14 cellular contexts compared by ENCODE assay signal in the genomic region with DNA sequence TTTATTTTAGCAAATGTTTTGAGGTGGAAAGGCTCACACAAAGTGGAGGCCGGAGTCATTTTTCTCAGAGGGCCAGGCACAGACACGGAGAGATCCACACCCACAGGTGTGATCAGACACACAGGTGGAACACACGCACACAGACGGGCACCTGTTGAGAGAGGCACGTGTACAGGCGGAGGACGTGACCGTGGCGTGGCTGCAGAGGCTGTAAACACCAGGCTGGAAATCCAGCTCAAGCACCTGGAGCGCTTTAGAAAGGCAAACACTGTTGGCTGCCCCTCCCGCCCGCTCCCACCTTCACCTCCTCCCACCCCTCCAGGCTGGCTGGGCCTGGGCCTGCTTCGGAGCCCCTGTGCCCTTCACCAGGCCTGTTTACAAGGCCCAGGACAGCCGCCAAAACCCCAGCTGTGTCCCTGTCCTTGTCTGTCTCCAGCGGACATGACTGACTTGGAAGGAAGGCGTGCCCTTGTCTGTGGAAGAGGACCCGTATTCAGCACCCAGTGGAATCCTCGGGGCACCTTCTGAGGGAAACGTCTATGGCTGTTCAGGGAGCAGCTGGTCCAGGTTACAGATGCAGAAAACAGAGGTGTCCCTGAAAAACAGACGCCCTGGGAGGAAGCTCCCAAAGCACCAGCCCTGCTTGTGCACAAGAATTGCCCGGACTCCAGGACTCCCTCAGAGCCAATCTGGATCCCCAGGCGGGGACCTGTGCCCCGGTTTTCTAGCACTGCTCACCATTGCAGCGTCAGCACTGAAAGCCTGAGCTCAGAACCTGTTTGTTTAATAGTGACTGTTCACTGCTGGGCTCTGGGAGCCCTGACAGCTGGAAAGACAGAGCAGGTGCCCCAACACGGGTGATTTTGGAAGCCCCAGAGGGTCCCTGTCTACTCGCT.
DNase-seq lines count a peak whose midpoint lies in the region; ATAC-seq and TF ChIP-seq lines count a peak whose summit lies in the region.
"Had no signal": no experiment of that assay in that cellular context is flagged by ENCODE, and none has a peak within 500 bp of the region (broad histone marks: within the 10 kb centered on the region; RNA-seq: fewer than 3 reads in every experiment).

No MANE protein-coding gene starts in this region.

- no peak for TF ChIP-seq POLR2A in heart left ventricle (IDR thresholded peaks at IDR 0.05)

- ATAC-seq in heart left ventricle (no peak), Right ventricle myocardium superior (ENCODE audit: poor library complexity) (no peak), aorta (ENCODE audit: low FRiP score) (no peak), GM19351 (IDR thresholded peaks at IDR 0.05; ENCODE audit: unreplicated experiment) (no peak)

- H3K27ac ChIP-seq in heart left ventricle: peak overlapping the region; percentile 85 to 98 (median 91)
- H3K27ac ChIP-seq in endodermal cell (ENCODE audit: low read depth, low read length): peak overlapping the region; percentile 50
- H3K27ac ChIP-seq in aorta (ENCODE audit: low read depth in 1 of 2, low read length in 2 of 2): peak overlapping the region; percentile 94 to 99
- H3K27ac ChIP-seq: KMS-11, SK-N-MC had no signal

- intact Hi-C loops in heart left ventricle (cut with DNase I) (loop anchor here in 8 of 10 donors (2.0 to 10.0 kb wide), 7 partner anchors 44 to 62 kb away; no protein-coding TSS in a partner anchor), Right ventricle myocardium superior (cut with DNase I) (no loop called here), aorta (cut with DNase I) (loop anchor here in 1 of 2 donors (5.0 kb wide), 1 partner anchor 49 kb away; no protein-coding TSS in a partner anchor)

- no peak overlapping the region for H3K9ac ChIP-seq in endodermal cell (ENCODE audit: extremely low read depth, low read length, poor library complexity, severe bottlenecking)
- H3K9ac ChIP-seq: KMS-11 had no signal

- DNase-seq in heart left ventricle: peak in 1 of 5 donors; percentile 63
- no peak for DNase-seq in Right ventricle myocardium superior
- DNase-seq in endodermal cell: peak; percentile 73
- DNase-seq in nephron progenitor cell: no peak
- peak; percentile 42 to 65 for DNase-seq in aorta
- no peak for DNase-seq in activated CD4-positive, alpha-beta T cell treated with anti-CD3 and anti-CD28 coated beads for 4 hours
- no peak for DNase-seq in NOMO-1 (lab: John Stamatoyannopoulos, UW; ENCODE audit: unreplicated experiment in 2 of 2)
- DNase-seq: activated CD8-positive, alpha-beta memory T cell treated with anti-CD3 and anti-CD28 coated beads, Interleukin-2, amount 50 U/mL, for 48 hours; BE2C had no signal

- H3K9me3 ChIP-seq in heart left ventricle (no peaks in the 10 kb centered on the region), endodermal cell (ENCODE audit: control insufficient read depth, low read length) (no peaks in the 10 kb centered on the region), aorta (ENCODE audit: control insufficient read depth, low read length) (no peaks in the 10 kb centered on the region)
- H3K9me3 ChIP-seq: BE2C had no signal

- H3K36me3 Mint-ChIP-seq in endodermal cell (ENCODE audit: low read depth) (no peaks in the 10 kb centered on the region), nephron progenitor cell (ENCODE audit: low read depth) (no peaks in the 10 kb centered on the region)

- H3K27ac Mint-ChIP-seq in endodermal cell (peak overlapping the region; percentile 98), nephron progenitor cell (peak overlapping the region; percentile 98)
- H3K27ac Mint-ChIP-seq: dendritic cell treated with granulocyte-macrophage colony-stimulating factor and Interleukin-4, amounts not matched to agents 40 ng/mL and 50 ng/mL, for 4 days; memory B cell had no signal

- TF ChIP-seq CTCF in heart left ventricle (IDR thresholded peaks at IDR 0.05) (no peak), endodermal cell (conservative IDR thresholded peaks at IDR 0.05) (no peak), nephron progenitor cell (IDR thresholded peaks at IDR 0.05) (no peak)

- H3K4me3 Mint-ChIP-seq in endodermal cell (peak overlapping the region; percentile 38), nephron progenitor cell (peak overlapping the region; percentile 47)
- H3K4me3 Mint-ChIP-seq: dendritic cell treated with granulocyte-macrophage colony-stimulating factor and Interleukin-4, amounts not matched to agents 40 ng/mL and 50 ng/mL, for 4 days; memory B cell had no signal

- H3K4me1 ChIP-seq in heart left ventricle: peaks cover 35 to 100% (median 90%) of the 10 kb centered on the region in 12 donors
- peaks cover 71% of the 10 kb centered on the region for H3K4me1 ChIP-seq in endodermal cell (ENCODE audit: control insufficient read depth, insufficient read depth, low read length)
- peaks cover 4 to 5% of the 10 kb centered on the region in 2 donors for H3K4me1 ChIP-seq in aorta (ENCODE audit: control insufficient read depth in 1 of 2, insufficient read depth in 2 of 2, low read length in 2 of 2)

- H3K27me3 Mint-ChIP-seq in endodermal cell (ENCODE audit: insufficient read depth) (no peaks in the 10 kb centered on the region), nephron progenitor cell (ENCODE audit: low read depth, poor library complexity) (no peaks in the 10 kb centered on the region)

- 59 to 71% (median 63%) methylated on average over 17 to 26 of the region's 26 CpGs for whole genome bisulfite sequencing in heart left ventricle, 4 donors
- 82 to 93% methylated on average over 21 to 26 of the region's 26 CpGs for WGBS in endodermal cell (ENCODE audit: insufficient coverage in 1 of 2, insufficient read length in 1 of 2), 2 experiments
- WGBS in aorta, 2 donors: 33 to 40% methylated on average over 24 to 26 of the region's 26 CpGs

- no peak overlapping the region for H3K4me3 ChIP-seq in heart left ventricle
- peak overlapping the region; percentile 56 for H3K4me3 ChIP-seq in endodermal cell (ENCODE audit: low read length)
- no peak overlapping the region for H3K4me3 ChIP-seq in aorta (ENCODE audit: low read length in 2 of 2)
- H3K4me3 ChIP-seq: SK-N-MC had no signal

- H3K9me3 Mint-ChIP-seq in endodermal cell (no peaks in the 10 kb centered on the region), nephron progenitor cell (no peaks in the 10 kb centered on the region)
- H3K9me3 Mint-ChIP-seq: dendritic cell treated with granulocyte-macrophage colony-stimulating factor and Interleukin-4, amounts not matched to agents 40 ng/mL and 50 ng/mL, for 4 days; memory B cell had no signal

- H3K36me3 ChIP-seq in heart left ventricle (no peaks in the 10 kb centered on the region), endodermal cell (ENCODE audit: control insufficient read depth, insufficient read depth, low read length) (no peaks in the 10 kb centered on the region), aorta (ENCODE audit: control insufficient read depth in 1 of 2, insufficient read depth in 2 of 2, low read length in 1 of 2) (no peaks in the 10 kb centered on the region)
- H3K36me3 ChIP-seq: BE2C had no signal

- H3K27me3 ChIP-seq in heart left ventricle (no peaks in the 10 kb centered on the region), endodermal cell (ENCODE audit: control insufficient read depth, insufficient read depth, low read length, poor library complexity, severe bottlenecking) (no peaks in the 10 kb centered on the region), aorta (ENCODE audit: control insufficient read depth in 1 of 2, insufficient read depth in 2 of 2, low read length in 1 of 2) (no peaks in the 10 kb centered on the region)
- H3K27me3 ChIP-seq: BE2C had no signal

- H3K4me1 Mint-ChIP-seq in endodermal cell (peaks cover 82% of the 10 kb centered on the region), nephron progenitor cell (peaks cover 98% of the 10 kb centered on the region)

Comparison
In these comparisons a context has a peak if more than half of its experiments do, and no peak if none do; other contexts are left out.
1. DNase-seq: peak in endodermal cell (single experiment) and aorta (2 of 2); none in Right ventricle myocardium superior (single experiment), nephron progenitor cell (single experiment), activated CD4-positive, alpha-beta T cell treated with anti-CD3 and anti-CD28 coated beads for 4 hours (0 of 2) and NOMO-1 (0 of 2).
2. Peak in every context shown above with its lines, with median percentiles within 50 percentile points of each other: H3K27ac ChIP-seq.